16 cellular contexts compared by ENCODE assay signal in the genomic region with DNA sequence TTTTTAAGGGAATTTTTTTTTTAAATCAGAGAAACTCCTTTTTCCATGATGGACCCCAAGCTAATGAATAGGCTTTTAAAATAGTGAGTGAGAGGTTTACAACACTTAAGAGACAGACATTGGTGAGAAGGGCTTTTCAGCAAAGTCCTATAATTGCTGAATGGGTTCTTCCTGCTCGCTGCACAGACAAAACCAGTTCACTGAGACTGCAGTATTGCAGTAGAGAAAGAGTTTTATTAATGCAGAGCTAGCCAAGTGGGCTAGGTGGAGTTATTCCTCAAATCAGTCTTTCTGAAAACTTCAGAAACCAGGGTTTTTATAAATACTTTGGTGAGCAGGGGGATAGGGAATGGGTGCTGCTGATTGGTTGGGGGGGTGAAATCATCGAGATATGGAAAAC. TPM values are rescaled to one million over a fixed set of nuclear protein-coding genes. Genes with fewer than 3 reads are reported as not detected.
DNase-seq lines count a peak whose midpoint lies in the region; ATAC-seq and TF ChIP-seq lines count a peak whose summit lies in the region.
"Had no signal": no experiment of that assay in that cellular context is flagged by ENCODE, and none has a peak within 500 bp of the region (broad histone marks: within the 10 kb centered on the region; RNA-seq: fewer than 3 reads in every experiment).

No MANE protein-coding gene starts in this region.

- H3K27me3 Mint-ChIP-seq in endodermal cell (ENCODE audit: insufficient read depth), result peaks cover 6% of the 10 kb centered on the region

- no peak overlapping the region for H3K4me3 ChIP-seq in GM23248
- peak overlapping the region; percentile 25 for H3K4me3 ChIP-seq in endodermal cell (ENCODE audit: low read length)
- H3K4me3 ChIP-seq in mesenchymal stem cell (ENCODE audit: insufficient read depth in 1 of 2, low read depth in 1 of 2, low read length in 2 of 2), result no peak overlapping the region
- H3K4me3 ChIP-seq in smooth muscle cell, result no peak overlapping the region
- H3K4me3 ChIP-seq: BLaER1 treated with 17β-estradiol and CSF1 and Interleukin-3, amounts not matched to agents 10 nM and 100 nM; GM23338 had no signal

- ATAC-seq in GM19351 (IDR thresholded peaks at IDR 0.05; ENCODE audit: unreplicated experiment), result no peak
- ATAC-seq: GM23338 had no signal

- no peak overlapping the region for H2BK120ac ChIP-seq in mesenchymal stem cell (ENCODE audit: low read depth, low read length)

- DNase-seq in GM23248, result no peak
- no peak for DNase-seq in endodermal cell
- DNase-seq in mesenchymal stem cell, result no peak
- DNase-seq in smooth muscle cell (lab: John Stamatoyannopoulos, UW; ENCODE audit: unreplicated experiment), result no peak
- no peak for DNase-seq in cerebellar nuclear complex (lab: John Stamatoyannopoulos, UW)
- DNase-seq in amygdala (lab: John Stamatoyannopoulos, UW), result no peak
- DNase-seq in SHP77 treated with DMSO at 0.1 percent for 48 hours (lab: John Stamatoyannopoulos, UW), result no peak
- DNase-seq: 8988T; CD4-positive, CD25-positive, alpha-beta regulatory T cell; DMS53; GF-D8; H7; IMR-90 had no signal

- no peak overlapping the region for H3K4ac ChIP-seq in mesenchymal stem cell (ENCODE audit: low read depth in 1 of 2, low read length in 2 of 2)

- H3K14ac ChIP-seq in mesenchymal stem cell (ENCODE audit: low read length in 2 of 2), result no peak overlapping the region

- peaks cover 6% of the 10 kb centered on the region for H3K79me1 ChIP-seq in mesenchymal stem cell (replicated peaks; ENCODE audit: low read length, poor library complexity, severe bottlenecking)

- no peaks in the 10 kb centered on the region for H3K9me3 ChIP-seq in GM23248 (ENCODE audit: low read depth)
- peaks cover 23% of the 10 kb centered on the region for H3K9me3 ChIP-seq in endodermal cell (ENCODE audit: control insufficient read depth, low read length)
- H3K9me3 ChIP-seq in mesenchymal stem cell (ENCODE audit: control insufficient read depth, low read length), result peaks cover 4% of the 10 kb centered on the region
- no peaks in the 10 kb centered on the region for H3K9me3 ChIP-seq in smooth muscle cell (replicated peaks; ENCODE audit: low read depth)

- H3K4me1 ChIP-seq in GM23248 (ENCODE audit: insufficient read depth), result peaks cover 22% of the 10 kb centered on the region
- no peaks in the 10 kb centered on the region for H3K4me1 ChIP-seq in endodermal cell (ENCODE audit: control insufficient read depth, insufficient read depth, low read length)
- peaks cover 8% of the 10 kb centered on the region for H3K4me1 ChIP-seq in mesenchymal stem cell (ENCODE audit: control insufficient read depth, insufficient read depth, low read depth, low read length)
- H3K4me1 ChIP-seq in smooth muscle cell (ENCODE audit: low read depth), result peaks cover 17% of the 10 kb centered on the region

- H3K9ac ChIP-seq in GM23248 (no peak overlapping the region), endodermal cell (ENCODE audit: extremely low read depth, low read length, poor library complexity, severe bottlenecking) (no peak overlapping the region), mesenchymal stem cell (ENCODE audit: low read length) (peak overlapping the region; percentile 79), smooth muscle cell (ENCODE audit: low read depth) (no peak overlapping the region)
- H3K9ac ChIP-seq: BLaER1 treated with 17β-estradiol and CSF1 and Interleukin-3, amounts not matched to agents 10 nM and 100 nM had no signal

- H3K9me3 Mint-ChIP-seq in endodermal cell, result peaks cover 21% of the 10 kb centered on the region

- peaks cover 15% of the 10 kb centered on the region for H3K79me2 ChIP-seq in GM23248 (ENCODE audit: insufficient read depth)
- peaks cover 10% of the 10 kb centered on the region for H3K79me2 ChIP-seq in smooth muscle cell (ENCODE audit: low read depth)

- no peak overlapping the region for H4K91ac ChIP-seq in mesenchymal stem cell (ENCODE audit: low read length)

- H3K36me3 Mint-ChIP-seq in endodermal cell (ENCODE audit: low read depth), result peaks cover 6% of the 10 kb centered on the region
- H3K36me3 Mint-ChIP-seq: CD4-positive, CD25-positive, alpha-beta regulatory T cell had no signal

- no peak overlapping the region for H3K27ac Mint-ChIP-seq in endodermal cell
- H3K27ac Mint-ChIP-seq: CD4-positive, CD25-positive, alpha-beta regulatory T cell; GM23338 had no signal

- TF ChIP-seq CTCF in endodermal cell (conservative IDR thresholded peaks at IDR 0.05) (no peak), smooth muscle cell (IDR thresholded peaks at IDR 0.05; ENCODE audit: borderline replicate concordance, insufficient read depth, poor library complexity, severe bottlenecking) (no peak)

- no peak overlapping the region for H3K23ac ChIP-seq in mesenchymal stem cell (ENCODE audit: low read length in 2 of 2)

- H2BK12ac ChIP-seq in mesenchymal stem cell (ENCODE audit: low read length in 2 of 2), result no peak overlapping the region

- peaks cover 23% of the 10 kb centered on the region for H3K4me1 Mint-ChIP-seq in endodermal cell

- H2AFZ ChIP-seq in GM23248 (peak overlapping the region; percentile 82; the same call in 1 of the 2 replicates), mesenchymal stem cell (ENCODE audit: low read depth, low read length) (no peak overlapping the region), smooth muscle cell (ENCODE audit: low read depth) (no peak overlapping the region)

- H3K9me2 ChIP-seq in GM23248 (ENCODE audit: insufficient read depth), result no peaks in the 10 kb centered on the region

- no peak overlapping the region for H2BK15ac ChIP-seq in mesenchymal stem cell (ENCODE audit: low read depth, poor library complexity, severe bottlenecking)

- no peak overlapping the region for H3K4me3 Mint-ChIP-seq in endodermal cell
- H3K4me3 Mint-ChIP-seq: CD4-positive, CD25-positive, alpha-beta regulatory T cell; GM23338 had no signal

- no peaks in the 10 kb centered on the region for H4K20me1 ChIP-seq in GM23248 (ENCODE audit: insufficient read depth)
- no peaks in the 10 kb centered on the region for H4K20me1 ChIP-seq in smooth muscle cell (ENCODE audit: low read depth)
- H4K20me1 ChIP-seq: BLaER1 treated with 17β-estradiol and CSF1 and Interleukin-3, amounts not matched to agents 10 nM and 100 nM had no signal

- 91 to 96% methylated on average over 2 of the region's 2 CpGs for WGBS in GM23248 (ENCODE audit: low coverage in 1 of 2, low lambda C conversion rate in 2 of 2, missing lambda C conversion rate in 2 of 2), 2 experiments
- 90 to 93% methylated on average over 2 of the region's 2 CpGs for WGBS in endodermal cell (ENCODE audit: insufficient coverage in 1 of 2, insufficient read length in 1 of 2), 2 experiments
- WGBS in mesenchymal stem cell, result 81% methylated on average over 2 of the region's 2 CpGs
- 86% methylated on average over 2 of the region's 2 CpGs for WGBS in smooth muscle cell (ENCODE audit: low lambda C conversion rate)

- H3F3A ChIP-seq in GM23248 (ENCODE audit: insufficient read depth), result peaks cover 23% of the 10 kb centered on the region
- peaks cover 18% of the 10 kb centered on the region for H3F3A ChIP-seq in smooth muscle cell (ENCODE audit: low read depth)

- H3K18ac ChIP-seq in mesenchymal stem cell (ENCODE audit: low read depth in 1 of 2, low read length in 2 of 2), result no peak overlapping the region

- no peak overlapping the region for H2BK5ac ChIP-seq in mesenchymal stem cell (ENCODE audit: low read depth, low read length, poor library complexity, severe bottlenecking)

- no peaks in the 10 kb centered on the region for H3K36me3 ChIP-seq in GM23248 (ENCODE audit: low read depth)
- H3K36me3 ChIP-seq in endodermal cell (ENCODE audit: control insufficient read depth, insufficient read depth, low read length), result no peaks in the 10 kb centered on the region
- H3K36me3 ChIP-seq in mesenchymal stem cell (ENCODE audit: control insufficient read depth in 1 of 2, insufficient read depth in 2 of 2, low read depth in 1 of 2, low read length in 2 of 2), result peaks cover 0 to 3% of the 10 kb centered on the region in 2 experiments
- no peaks in the 10 kb centered on the region for H3K36me3 ChIP-seq in smooth muscle cell (ENCODE audit: low read depth)
- H3K36me3 ChIP-seq: BLaER1 treated with 17β-estradiol and CSF1 and Interleukin-3, amounts not matched to agents 10 nM and 100 nM had no signal

- H2AK5ac ChIP-seq in mesenchymal stem cell (ENCODE audit: low read length, severe bottlenecking), result no peak overlapping the region

- H3K4me2 ChIP-seq in GM23248 (ENCODE audit: unreplicated experiment), result no peak overlapping the region
- no peak overlapping the region for H3K4me2 ChIP-seq in mesenchymal stem cell (ENCODE audit: low read length, poor library complexity, severe bottlenecking)
- no peak overlapping the region for H3K4me2 ChIP-seq in smooth muscle cell
- H3K4me2 ChIP-seq: BLaER1 treated with 17β-estradiol and CSF1 and Interleukin-3, amounts not matched to agents 10 nM and 100 nM; GM23338 had no signal

- no peaks in the 10 kb centered on the region for H3K27me3 ChIP-seq in GM23248 (replicated peaks; ENCODE audit: insufficient read depth)
- no peaks in the 10 kb centered on the region for H3K27me3 ChIP-seq in endodermal cell (ENCODE audit: control insufficient read depth, insufficient read depth, low read length, poor library complexity, severe bottlenecking)
- H3K27me3 ChIP-seq in mesenchymal stem cell (ENCODE audit: control insufficient read depth in 1 of 2, insufficient read depth in 1 of 2, low read length in 2 of 2), result peaks cover 0 to 4% of the 10 kb centered on the region in 2 experiments
- H3K27me3 ChIP-seq in smooth muscle cell (ENCODE audit: low read depth), result no peaks in the 10 kb centered on the region

- H3K27ac ChIP-seq in GM23248 (0 out of 2 replicates have a peak overlapping the region, but pooled peaks have one; percentile 57), endodermal cell (ENCODE audit: low read depth, low read length) (no peak overlapping the region), mesenchymal stem cell (ENCODE audit: low read length, poor library complexity, severe bottlenecking) (no peak overlapping the region), smooth muscle cell (ENCODE audit: low read depth) (peak overlapping the region; percentile 83)
- H3K27ac ChIP-seq: BLaER1 treated with 17β-estradiol and CSF1 and Interleukin-3, amounts not matched to agents 10 nM and 100 nM had no signal

- in situ Hi-C loops in GM23248 (cut with MboI), result no loop called here

- H4K8ac ChIP-seq in mesenchymal stem cell (ENCODE audit: low read length), result no peak overlapping the region

RNA-seq across cellular contexts. Expression of gene SLC2A10, which starts 3.2 kb away (rescaled TPM):
- 48.0 and 50.2 TPM in 2 replicates for total RNA-seq in GM23248 (2014; rRNA removed; shearing (Covaris generic))
- 26.2 and 29.7 TPM in 2 replicates for polyA plus RNA-seq in GM23248 (2016; fragmentation: Nextera tagmentation; extraction: Ambion mirVana)
- total RNA-seq in endodermal cell, result 10 to 100 TPM; 12.4 to 19.6 TPM
- polyA plus RNA-seq in endodermal cell (2013, experiment 1 of 2), result 9.5 TPM
- 9.9 TPM for polyA plus RNA-seq in endodermal cell (2013, experiment 2 of 2)
- polyA plus RNA-seq in mesenchymal stem cell (2013, experiment 1 of 2), result 35.9 TPM
- 37.1 TPM for polyA plus RNA-seq in mesenchymal stem cell (2013, experiment 2 of 2)
- total RNA-seq in smooth muscle cell, result 43.7 and 59.7 TPM in 2 replicates
- 27.4 and 40.5 TPM in 2 replicates for polyA plus RNA-seq in smooth muscle cell
- total RNA-seq: CD4-positive, CD25-positive, alpha-beta regulatory T cell had no signal
- polyA plus RNA-seq: CD4-positive, CD25-positive, alpha-beta regulatory T cell had no signal

RNA-seq across cellular contexts. Expression of gene TP53RK, which starts 17.0 kb away (rescaled TPM):
- 20.1 and 24.1 TPM in 2 replicates for total RNA-seq in GM23248 (2014; rRNA removed; shearing (Covaris generic))
- polyA plus RNA-seq in GM23248 (2016; fragmentation: Nextera tagmentation; extraction: Ambion mirVana) (23.6 and 24.0 TPM in 2 replicates), smooth muscle cell (28.2 and 30.9 TPM in 2 replicates)
- total RNA-seq in endodermal cell (1 to 10 TPM; 9.4 to 9.9 TPM), smooth muscle cell (26.5 and 30.9 TPM in 2 replicates)
- polyA plus RNA-seq in endodermal cell (2013, experiment 1 of 2), result 18.7 TPM
- 15.2 TPM for polyA plus RNA-seq in endodermal cell (2013, experiment 2 of 2)
- polyA plus RNA-seq in mesenchymal stem cell (2013, experiment 1 of 2), result 13.0 TPM
- 13.9 TPM for polyA plus RNA-seq in mesenchymal stem cell (2013, experiment 2 of 2)

RNA-seq across cellular contexts. Expression of gene SLC13A3, which starts 55.0 kb away (rescaled TPM):
- total RNA-seq in GM23248 (2014; rRNA removed; shearing (Covaris generic)), result 0.89 and 2.4 TPM in 2 replicates
- polyA plus RNA-seq in GM23248 (2016; fragmentation: Nextera tagmentation; extraction: Ambion mirVana) (2.3 and 4.6 TPM in 2 replicates), smooth muscle cell (6.2 and 7.7 TPM in 2 replicates)
- total RNA-seq in endodermal cell (1 to 10 TPM; 7.3 to 9.0 TPM), smooth muscle cell (6.4 and 8.6 TPM in 2 replicates)
- 4.2 TPM for polyA plus RNA-seq in endodermal cell (2013, experiment 1 of 2)
- 3.9 TPM for polyA plus RNA-seq in endodermal cell (2013, experiment 2 of 2)
- polyA plus RNA-seq in mesenchymal stem cell (2013, experiment 1 of 2), result 0.62 TPM
- polyA plus RNA-seq in mesenchymal stem cell (2013, experiment 2 of 2), result 0.66 TPM
- polyA plus RNA-seq: CD4-positive, CD25-positive, alpha-beta regulatory T cell had no signal

Comparison
In these comparisons a context has a peak if more than half of its experiments do, and no peak if none do; other contexts are left out.
1. H3K27ac ChIP-seq: peak in GM23248 (single experiment) and smooth muscle cell (single experiment); none in endodermal cell (single experiment) and mesenchymal stem cell (single experiment).